In genomic region chr3:57821765-57822164, GRCh38 we compare ENCODE assay signal across 17 cellular contexts.
DNase-seq lines count a peak whose midpoint lies in the region; ATAC-seq, FAIRE-seq and TF ChIP-seq lines count a peak whose summit lies in the region.
"Had no signal": no experiment of that assay in that cellular context is flagged by ENCODE, and none has a peak within 500 bp of the region (broad histone marks: within the 10 kb centered on the region; RNA-seq: fewer than 3 reads in every experiment).

No MANE protein-coding gene starts in this region.

- no peak overlapping the region for H3K27ac ChIP-seq in A549
- H3K27ac ChIP-seq: 22Rv1; BLaER1 treated with 17β-estradiol and CSF1 and Interleukin-3, amounts not matched to agents 10 nM and 100 nM had no signal

- peak overlapping the region; percentile 6 for H3K27ac Mint-ChIP-seq in memory B cell
- H3K27ac Mint-ChIP-seq: IgD-negative memory B cell had no signal

- DNase-seq in DMS 273 (lab: John Stamatoyannopoulos, UW; ENCODE audit: unreplicated experiment) (peak; percentile 7), DMS 273 treated with DMSO at 0.1 percent for 48 hours (lab: John Stamatoyannopoulos, UW) (no peak), A549 (ENCODE audit: low read depth in 1 of 2, low spot score in 1 of 2) (no peak), NB4 (ENCODE audit: low read depth) (peak; percentile 18), memory B cell (ENCODE audit: low spot score in 2 of 2) (no peak), NCI-H187 (lab: John Stamatoyannopoulos, UW) (no peak), HuH-7.5 (ENCODE audit: low spot score) (no peak)
- DNase-seq: AML-193; CD4-positive, CD25-positive, alpha-beta regulatory T cell; DND-41; GDM1; HCEC 1CT had no signal

- no peak for FAIRE-seq in A549 (lab: Jason Lieb, UNC)
- FAIRE-seq: GM12892 had no signal

- H3K4me2 ChIP-seq in A549, result peak overlapping the region; percentile 51

- POLR2A ChIA-PET in A549 (lab: Yijun Ruan, JAX), result no interaction called here

- CTCF ChIA-PET in A549 (lab: Yijun Ruan, JAX), result interaction anchor here (0.5 to 0.6 kb wide), 2 partner anchors 16 to 458 kb away, joined by 3 read pairs; no protein-coding TSS in a partner anchor

- H3K27me3 Mint-ChIP-seq in memory B cell, result no peaks in the 10 kb centered on the region
- H3K27me3 Mint-ChIP-seq: CD4-positive, CD25-positive, alpha-beta regulatory T cell; IgD-negative memory B cell had no signal

- no peak for TF ChIP-seq EP300 in A549 (IDR thresholded peaks at IDR 0.05)

- TF ChIP-seq RAD21 in A549 (conservative IDR thresholded peaks at IDR 0.05 in 1 of 2, IDR thresholded peaks at IDR 0.05 in 1 of 2), result no peak

- H3K9me3 Mint-ChIP-seq in memory B cell, result no peaks in the 10 kb centered on the region
- H3K9me3 Mint-ChIP-seq: CD4-positive, CD25-positive, alpha-beta regulatory T cell; IgD-negative memory B cell had no signal

- H3K4me3 ChIP-seq in A549 (no peak overlapping the region), NB4 (ENCODE audit: low read depth, low read length) (no peak overlapping the region)
- H3K4me3 ChIP-seq: BLaER1 treated with 17β-estradiol and CSF1 and Interleukin-3, amounts not matched to agents 10 nM and 100 nM had no signal

- no peak overlapping the region for H3K4me3 Mint-ChIP-seq in memory B cell
- H3K4me3 Mint-ChIP-seq: CD4-positive, CD25-positive, alpha-beta regulatory T cell had no signal

- H3K36me3 Mint-ChIP-seq in memory B cell, result peaks cover 10% of the 10 kb centered on the region

- no peak for TF ChIP-seq CTCF in A549 (IDR thresholded peaks at IDR 0.05)
- no peak for TF ChIP-seq CTCF in NB4 (IDR thresholded peaks at IDR 0.05; ENCODE audit: low read depth, low read length)

- no peak for TF ChIP-seq POLR2A in A549 (IDR thresholded peaks at IDR 0.05; ENCODE audit: low read length)
- TF ChIP-seq POLR2A in NB4 (IDR thresholded peaks at IDR 0.05; ENCODE audit: extremely low read depth, insufficient read length), result no peak

- H3K4me1 ChIP-seq in A549, result peaks cover 44% of the 10 kb centered on the region

- ATAC-seq in A549, result no peak
- no peak for ATAC-seq in memory B cell (ENCODE audit: low read depth)
- no peak for ATAC-seq in GM18517 (IDR thresholded peaks at IDR 0.05; ENCODE audit: unreplicated experiment)

- no peaks in the 10 kb centered on the region for H3K9me3 ChIP-seq in A549
- H3K9me3 ChIP-seq: BLaER1 treated with 17β-estradiol and CSF1 and Interleukin-3, amounts not matched to agents 10 nM and 100 nM had no signal

- H3K4me1 Mint-ChIP-seq in memory B cell, result peaks cover 20% of the 10 kb centered on the region

TF ChIP-seq in A549, 52 proteins besides CTCF, POLR2A, EP300 and RAD21:
- TF ChIP-seq CBX2 (IDR thresholded peaks at IDR 0.05; ENCODE audit: borderline replicate concordance, low read depth), result no peak

Comparison
In these comparisons a context has a peak if more than half of its experiments do, and no peak if none do; other contexts are left out.
1. DNase-seq: peak in DMS 273 (single experiment) and NB4 (single experiment); none in DMS 273 treated with DMSO at 0.1 percent for 48 hours (single experiment), A549 (0 of 2), memory B cell (0 of 2), NCI-H187 (0 of 2) and HuH-7.5 (single experiment).